In genomic region chr5:35657877-35658276, GRCh38 we compare ENCODE assay signal across 1 cellular context.
TF ChIP-seq lines count a peak whose summit lies in the region.

No MANE protein-coding gene starts in this region.

TF ChIP-seq in HepG2, 621 proteins besides CTCF, POLR2A, EP300 and RAD21 (continued from another document):
- no peak for TF ChIP-seq RNF2 (conservative IDR thresholded peaks at IDR 0.05; ENCODE audit: low read depth)
- no peak for TF ChIP-seq ZNF564 (CRISPR knock-in tag; IDR thresholded peaks at IDR 0.05)
- no peak for TF ChIP-seq ZNF75D (CRISPR knock-in tag; IDR thresholded peaks at IDR 0.05; ENCODE audit: borderline replicate concordance)
- TF ChIP-seq ZNF430 (CRISPR knock-in tag; IDR thresholded peaks at IDR 0.05), result no peak
- no peak for TF ChIP-seq ZBTB37 (CRISPR knock-in tag; IDR thresholded peaks at IDR 0.05)
- no peak for TF ChIP-seq PHB2 (IDR thresholded peaks at IDR 0.05; ENCODE audit: partially characterized antibody)
- TF ChIP-seq ZNF674 (CRISPR knock-in tag; IDR thresholded peaks at IDR 0.05; ENCODE audit: low read depth), result no peak
- no peak for TF ChIP-seq IKZF5 (CRISPR knock-in tag; IDR thresholded peaks at IDR 0.05)
- TF ChIP-seq MAFF (IDR thresholded peaks at IDR 0.05; ENCODE audit: low read depth, low read length), result no peak
- TF ChIP-seq MLXIP (CRISPR knock-in tag; IDR thresholded peaks at IDR 0.05; ENCODE audit: borderline replicate concordance), result no peak
- no peak for TF ChIP-seq ZMYM4 (CRISPR knock-in tag; IDR thresholded peaks at IDR 0.05)
- TF ChIP-seq FOXC1 (CRISPR knock-in tag; IDR thresholded peaks at IDR 0.05; ENCODE audit: borderline replicate concordance), result no peak
- TF ChIP-seq ZNF431 (CRISPR knock-in tag; IDR thresholded peaks at IDR 0.05; ENCODE audit: borderline replicate concordance, low read depth), result no peak
- no peak for TF ChIP-seq JUND (CRISPR knock-in tag; IDR thresholded peaks at IDR 0.05)
